1 cellular context compared by ENCODE assay signal in genomic region chr3:14949126-14949525, GRCh38.
TF ChIP-seq lines count a peak whose summit lies in the region.

No MANE protein-coding gene starts in this region.

TF ChIP-seq in H1, 55 proteins besides CTCF, POLR2A, EP300 and RAD21 (continued from another document):
- TF ChIP-seq ATF2 (IDR thresholded peaks at IDR 0.05; ENCODE audit: low read length), result 0 out of 2 replicates have a peak, but pooled peaks have one; percentile 4
